Comparison of ENCODE assay signal across 25 cellular contexts in the genomic region with DNA sequence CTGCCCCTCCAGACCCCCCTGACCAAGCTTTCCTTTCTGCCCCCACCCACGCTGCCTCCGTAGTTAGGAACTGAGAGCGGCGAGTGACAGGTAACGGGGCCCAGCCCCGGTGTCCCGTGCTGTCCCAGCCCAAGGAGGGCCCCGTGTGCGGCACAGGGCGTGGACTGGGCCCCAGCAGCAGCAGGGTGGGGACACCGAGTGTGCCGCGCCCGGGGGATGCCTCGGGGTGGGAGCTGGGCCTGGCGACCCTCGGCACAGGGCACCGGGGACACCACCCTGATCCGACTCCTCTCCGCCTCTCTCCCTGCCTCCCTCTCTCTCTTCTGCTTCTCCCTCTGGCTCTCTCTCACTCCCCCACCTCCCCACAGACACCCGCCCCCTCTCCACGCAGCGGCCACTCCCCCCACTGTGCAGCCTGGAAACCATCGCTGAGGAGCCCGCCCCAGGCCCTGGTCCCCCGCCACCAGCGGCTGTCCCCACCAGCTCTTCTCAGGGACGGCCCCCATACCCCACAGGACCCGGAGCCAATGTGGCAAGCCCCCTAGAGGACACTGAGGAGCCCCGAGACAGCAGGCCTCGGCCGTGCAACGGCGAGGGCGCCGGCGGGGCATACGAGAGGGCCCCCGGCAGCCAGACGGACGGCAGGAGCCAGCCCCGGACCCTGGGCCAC.
"Had no signal": no experiment of that assay in that cellular context is flagged by ENCODE, and none has a peak within 500 bp of the region (broad histone marks: within the 10 kb centered on the region; RNA-seq: fewer than 3 reads in every experiment).

No MANE protein-coding gene starts in this region.

- H3K4me1 Mint-ChIP-seq: nephron progenitor cell had no signal

- H3K4me3 ChIP-seq: psoas muscle, smooth muscle cell, tibial nerve had no signal

- H3K9me3 Mint-ChIP-seq: activated B cell treated with CpG ODN at 0.5 μM for 24 hours; activated T-helper 2 cell treated with anti-CD3 and anti-CD28 coated beads, Interferon-gamma antibody, Interleukin-2, Interleukin-4, amounts not matched to agents 10 μg/mL and 5 μg/mL and 100 μg/mL, durations not matched to agents 14 hours and 24 hours and 36 hours; mesothelial cell of epicardium; naive B cell; nephron progenitor cell; stimulated activated naive B cell treated with anti-CD40 and anti-IgM and Interleukin-4, amounts not matched to agents 10 μg/mL and 1 μg/mL and 100 μg/mL, for 72 hours had no signal

- DNase-seq: activated B cell treated with CpG ODN at 0.5 μM for 24 hours; activated CD4-positive, alpha-beta T cell treated with anti-CD3 and anti-CD28 coated beads for 36 hours; activated CD8-positive, alpha-beta memory T cell treated with anti-CD3 and anti-CD28 coated beads, Interleukin-2, amount 10 ng/mL, durations not matched to agents 7 days and 5 days; activated CD8-positive, alpha-beta T cell treated with anti-CD3 and anti-CD28 coated beads, Interleukin-2, amount 10 ng/mL, durations not matched to agents 7 days and 5 days; activated T-cell treated with anti-CD3 and anti-CD28 coated beads, Interleukin-2, amount 50 U/mL, for 48 hours; anterior cingulate cortex; dermis blood vessel endothelial cell; effector CD8-positive, alpha-beta T cell; left cardiac atrium; mammary epithelial cell; naive B cell; nephron progenitor cell; psoas muscle; stimulated activated CD4-positive, alpha-beta T cell treated with anti-CD3 and anti-CD28 coated beads, Interleukin-1b, Interleukin-23, amount 100 ng/mL, for 48 hours; stimulated activated CD4-positive, alpha-beta T cell treated with anti-CD3 and anti-CD28 coated beads, Interleukin-4, amount 100 ng/mL, for 4 hours; stimulated activated CD8-positive, alpha-beta memory T cell treated with anti-CD3 and anti-CD28 coated beads, Interleukin-4, amount 100 ng/mL, for 48 hours; stimulated activated naive B cell treated with anti-CD40 and anti-IgM and Interleukin-4, amounts not matched to agents 10 μg/mL and 1 μg/mL and 100 μg/mL, for 72 hours; T-helper 2 cell had no signal

- H3K9me3 ChIP-seq: psoas muscle, tibial nerve had no signal

- H3K4me3 Mint-ChIP-seq: activated B cell treated with CpG ODN at 0.5 μM for 24 hours; activated CD4-positive, alpha-beta T cell treated with anti-CD3 and anti-CD28 coated beads for 36 hours; activated CD8-positive, alpha-beta memory T cell treated with anti-CD3 and anti-CD28 coated beads, Interleukin-2, amount 10 ng/mL, durations not matched to agents 7 days and 5 days; activated CD8-positive, alpha-beta T cell treated with anti-CD3 and anti-CD28 coated beads, Interleukin-2, amount 10 ng/mL, durations not matched to agents 7 days and 5 days; activated naive CD8-positive, alpha-beta T cell; mesothelial cell of epicardium; nephron progenitor cell had no signal

- ATAC-seq: activated CD4-positive, alpha-beta T cell treated with anti-CD3 and anti-CD28 coated beads for 36 hours; activated CD8-positive, alpha-beta memory T cell treated with anti-CD3 and anti-CD28 coated beads, Interleukin-2, amount 10 ng/mL, durations not matched to agents 7 days and 5 days; activated CD8-positive, alpha-beta T cell treated with anti-CD3 and anti-CD28 coated beads, Interleukin-2, amount 10 ng/mL, durations not matched to agents 7 days and 5 days; stimulated activated naive B cell treated with anti-CD40 and anti-IgM and Interleukin-4, amounts not matched to agents 10 μg/mL and 1 μg/mL and 100 μg/mL, for 72 hours had no signal

- H3K27ac Mint-ChIP-seq: activated B cell treated with CpG ODN at 0.5 μM for 24 hours; activated CD4-positive, alpha-beta T cell treated with anti-CD3 and anti-CD28 coated beads for 36 hours; activated CD8-positive, alpha-beta memory T cell treated with anti-CD3 and anti-CD28 coated beads, Interleukin-2, amount 10 ng/mL, durations not matched to agents 7 days and 5 days; activated CD8-positive, alpha-beta T cell treated with anti-CD3 and anti-CD28 coated beads, Interleukin-2, amount 10 ng/mL, durations not matched to agents 7 days and 5 days; activated naive CD8-positive, alpha-beta T cell; activated T-helper 2 cell treated with anti-CD3 and anti-CD28 coated beads, Interferon-gamma antibody, Interleukin-2, Interleukin-4, amounts not matched to agents 10 μg/mL and 5 μg/mL and 100 μg/mL, durations not matched to agents 14 hours and 24 hours and 36 hours; mesothelial cell of epicardium; nephron progenitor cell; stimulated activated naive B cell treated with anti-CD40 and anti-IgM and Interleukin-4, amounts not matched to agents 10 μg/mL and 1 μg/mL and 100 μg/mL, for 72 hours had no signal

- H3K27ac ChIP-seq: epithelial cell of prostate, parathyroid adenoma, psoas muscle, tibial nerve had no signal

- H3K27me3 Mint-ChIP-seq: activated B cell treated with CpG ODN at 0.5 μM for 24 hours; activated CD4-positive, alpha-beta T cell treated with anti-CD3 and anti-CD28 coated beads for 36 hours; activated CD8-positive, alpha-beta memory T cell treated with anti-CD3 and anti-CD28 coated beads, Interleukin-2, amount 10 ng/mL, durations not matched to agents 7 days and 5 days; activated naive CD8-positive, alpha-beta T cell; naive B cell; stimulated activated naive B cell treated with anti-CD40 and anti-IgM and Interleukin-4, amounts not matched to agents 10 μg/mL and 1 μg/mL and 100 μg/mL, for 72 hours had no signal
